Comparison of ENCODE assay signal across 1 cellular context in the genomic region with DNA sequence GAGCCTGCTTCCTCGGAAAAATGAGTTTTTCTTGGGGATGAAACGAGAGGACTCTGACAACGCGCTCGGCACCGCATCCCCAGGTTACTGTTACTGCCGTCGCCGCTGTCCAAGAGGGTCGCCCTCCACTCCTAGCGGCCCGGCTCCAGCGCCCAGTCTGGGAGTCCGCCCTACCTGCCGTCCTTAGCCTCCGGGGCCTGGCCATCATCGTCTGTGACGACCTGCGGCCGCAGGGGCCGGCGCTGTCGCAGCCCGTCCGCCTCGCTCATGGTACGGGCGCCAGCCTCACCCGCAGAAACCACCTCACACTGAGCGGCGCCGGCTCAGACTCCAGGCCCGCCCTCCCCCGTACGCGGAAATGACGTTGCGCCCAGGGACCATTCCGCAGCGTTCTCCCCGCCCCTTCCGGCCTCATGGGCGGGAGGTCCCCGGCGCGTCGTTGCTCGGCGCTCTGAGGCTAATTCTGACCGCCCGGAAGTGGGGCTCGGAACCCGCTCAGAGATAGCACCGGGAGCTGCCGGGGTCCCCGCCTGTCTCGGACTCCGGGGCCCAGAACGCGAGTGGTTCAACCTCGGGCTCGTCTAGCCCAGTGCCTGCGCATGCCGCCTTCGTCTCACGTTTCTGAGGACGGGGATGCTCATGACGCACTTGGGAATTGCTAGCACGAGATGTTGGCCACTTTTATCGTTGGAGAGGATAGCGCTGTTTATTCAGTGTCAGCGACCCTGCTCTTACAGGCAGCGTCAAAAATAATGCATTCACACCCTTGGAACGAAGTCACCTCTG.
A peak's percentile ranks its signal among the peaks of the same experiment; 100 is the strongest.
TF ChIP-seq lines count a peak whose summit lies in the region.

A gene with protein sequence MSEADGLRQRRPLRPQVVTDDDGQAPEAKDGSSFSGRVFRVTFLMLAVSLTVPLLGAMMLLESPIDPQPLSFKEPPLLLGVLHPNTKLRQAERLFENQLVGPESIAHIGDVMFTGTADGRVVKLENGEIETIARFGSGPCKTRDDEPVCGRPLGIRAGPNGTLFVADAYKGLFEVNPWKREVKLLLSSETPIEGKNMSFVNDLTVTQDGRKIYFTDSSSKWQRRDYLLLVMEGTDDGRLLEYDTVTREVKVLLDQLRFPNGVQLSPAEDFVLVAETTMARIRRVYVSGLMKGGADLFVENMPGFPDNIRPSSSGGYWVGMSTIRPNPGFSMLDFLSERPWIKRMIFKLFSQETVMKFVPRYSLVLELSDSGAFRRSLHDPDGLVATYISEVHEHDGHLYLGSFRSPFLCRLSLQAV (minus strand): TSS at position 332 of the 786 bp plus-strand sequence. CDS start 63 bp downstream, at position 269.

TF ChIP-seq in WTC11, 78 proteins besides CTCF, POLR2A, EP300 and RAD21 (continued from another document and continues in another):
- TF ChIP-seq, protein P1, sequence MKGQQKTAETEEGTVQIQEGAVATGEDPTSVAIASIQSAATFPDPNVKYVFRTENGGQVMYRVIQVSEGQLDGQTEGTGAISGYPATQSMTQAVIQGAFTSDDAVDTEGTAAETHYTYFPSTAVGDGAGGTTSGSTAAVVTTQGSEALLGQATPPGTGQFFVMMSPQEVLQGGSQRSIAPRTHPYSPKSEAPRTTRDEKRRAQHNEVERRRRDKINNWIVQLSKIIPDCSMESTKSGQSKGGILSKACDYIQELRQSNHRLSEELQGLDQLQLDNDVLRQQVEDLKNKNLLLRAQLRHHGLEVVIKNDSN (CRISPR knock-in tag; IDR thresholded peaks at IDR 0.05), result peak; percentile 64; the same call in 1 of the 2 replicates
- TF ChIP-seq FOXJ3 (CRISPR knock-in tag; IDR thresholded peaks at IDR 0.05; ENCODE audit: borderline replicate concordance) (no peak), MYBL2 (CRISPR knock-in tag; IDR thresholded peaks at IDR 0.05) (peak; percentile 68; the same call in 1 of the 2 replicates), CREB1 (CRISPR knock-in tag; IDR thresholded peaks at IDR 0.05) (peak; percentile 46; the same call in 1 of the 2 replicates), GRHL2 (CRISPR knock-in tag; IDR thresholded peaks at IDR 0.05; ENCODE audit: insufficient replicate concordance, severe bottlenecking) (no peak), NR3C1 (CRISPR knock-in tag; conservative IDR thresholded peaks at IDR 0.05; ENCODE audit: low read depth) (0 out of 2 replicates have a peak, but pooled peaks have one; percentile 27), ELF4 (CRISPR knock-in tag; IDR thresholded peaks at IDR 0.05; ENCODE audit: low read depth) (no peak), E2F4 (CRISPR knock-in tag; IDR thresholded peaks at IDR 0.05; ENCODE audit: borderline replicate concordance, low read depth) (peak; percentile 36; the same call in 1 of the 2 replicates), ETV6 (CRISPR knock-in tag; IDR thresholded peaks at IDR 0.05) (peak; percentile 88), TEAD1 (CRISPR knock-in tag; IDR thresholded peaks at IDR 0.05) (peak; percentile 46; the same call in 1 of the 2 replicates), ZNF512 (CRISPR knock-in tag; IDR thresholded peaks at IDR 0.05; ENCODE audit: borderline replicate concordance) (0 out of 2 replicates have a peak, but pooled peaks have one; percentile 43), ESRRA (CRISPR knock-in tag; IDR thresholded peaks at IDR 0.05; ENCODE audit: borderline replicate concordance) (peak; percentile 87; the same call in 1 of the 2 replicates), TCF7 (CRISPR knock-in tag; IDR thresholded peaks at IDR 0.05; ENCODE audit: low read depth) (no peak), FOXP1 (CRISPR knock-in tag; IDR thresholded peaks at IDR 0.05; ENCODE audit: borderline replicate concordance) (peak; percentile 93), NFYB (CRISPR knock-in tag; conservative IDR thresholded peaks at IDR 0.05; ENCODE audit: low read depth) (peak; percentile 42; the same call in 1 of the 2 replicates), GABPB1 (CRISPR knock-in tag; IDR thresholded peaks at IDR 0.05) (peak; percentile 95), PREB (CRISPR knock-in tag; IDR thresholded peaks at IDR 0.05; ENCODE audit: borderline replicate concordance) (peak; percentile 96), FOXK1 (CRISPR knock-in tag; IDR thresholded peaks at IDR 0.05) (peak; percentile 86), TEAD4 (CRISPR knock-in tag; IDR thresholded peaks at IDR 0.05) (0 out of 2 replicates have a peak, but pooled peaks have one; percentile 41), CREM (CRISPR knock-in tag; IDR thresholded peaks at IDR 0.05) (peak; percentile 95; the same call in 1 of the 2 replicates), HMGA2 (CRISPR knock-in tag; IDR thresholded peaks at IDR 0.05) (no peak), PRDM15 (CRISPR knock-in tag; IDR thresholded peaks at IDR 0.05) (0 out of 2 replicates have a peak, but pooled peaks have one; percentile 34), SP1 (CRISPR knock-in tag; conservative IDR thresholded peaks at IDR 0.05) (peak; percentile 96), MXD4 (CRISPR knock-in tag; IDR thresholded peaks at IDR 0.05; ENCODE audit: borderline replicate concordance) (no peak), OVOL2 (CRISPR knock-in tag; IDR thresholded peaks at IDR 0.05; ENCODE audit: borderline replicate concordance) (no peak), CBFB (CRISPR knock-in tag; IDR thresholded peaks at IDR 0.05; ENCODE audit: low read depth) (peak; percentile 44; the same call in 1 of the 2 replicates), IRF2 (CRISPR knock-in tag; IDR thresholded peaks at IDR 0.05; ENCODE audit: borderline replicate concordance, low read depth) (0 out of 2 replicates have a peak, but pooled peaks have one; percentile 49), ZBTB21 (CRISPR knock-in tag; IDR thresholded peaks at IDR 0.05; ENCODE audit: borderline replicate concordance) (no peak), ZNF232 (CRISPR knock-in tag; IDR thresholded peaks at IDR 0.05) (0 out of 2 replicates have a peak, but pooled peaks have one; percentile 48), SMAD3 (CRISPR knock-in tag; IDR thresholded peaks at IDR 0.05; ENCODE audit: borderline replicate concordance) (peak; percentile 24; the same call in 1 of the 2 replicates)
- TF ChIP-seq, protein P2, sequence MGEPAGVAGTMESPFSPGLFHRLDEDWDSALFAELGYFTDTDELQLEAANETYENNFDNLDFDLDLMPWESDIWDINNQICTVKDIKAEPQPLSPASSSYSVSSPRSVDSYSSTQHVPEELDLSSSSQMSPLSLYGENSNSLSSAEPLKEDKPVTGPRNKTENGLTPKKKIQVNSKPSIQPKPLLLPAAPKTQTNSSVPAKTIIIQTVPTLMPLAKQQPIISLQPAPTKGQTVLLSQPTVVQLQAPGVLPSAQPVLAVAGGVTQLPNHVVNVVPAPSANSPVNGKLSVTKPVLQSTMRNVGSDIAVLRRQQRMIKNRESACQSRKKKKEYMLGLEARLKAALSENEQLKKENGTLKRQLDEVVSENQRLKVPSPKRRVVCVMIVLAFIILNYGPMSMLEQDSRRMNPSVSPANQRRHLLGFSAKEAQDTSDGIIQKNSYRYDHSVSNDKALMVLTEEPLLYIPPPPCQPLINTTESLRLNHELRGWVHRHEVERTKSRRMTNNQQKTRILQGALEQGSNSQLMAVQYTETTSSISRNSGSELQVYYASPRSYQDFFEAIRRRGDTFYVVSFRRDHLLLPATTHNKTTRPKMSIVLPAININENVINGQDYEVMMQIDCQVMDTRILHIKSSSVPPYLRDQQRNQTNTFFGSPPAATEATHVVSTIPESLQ (CRISPR knock-in tag; IDR thresholded peaks at IDR 0.05), result no peak
- TF ChIP-seq, protein P3, sequence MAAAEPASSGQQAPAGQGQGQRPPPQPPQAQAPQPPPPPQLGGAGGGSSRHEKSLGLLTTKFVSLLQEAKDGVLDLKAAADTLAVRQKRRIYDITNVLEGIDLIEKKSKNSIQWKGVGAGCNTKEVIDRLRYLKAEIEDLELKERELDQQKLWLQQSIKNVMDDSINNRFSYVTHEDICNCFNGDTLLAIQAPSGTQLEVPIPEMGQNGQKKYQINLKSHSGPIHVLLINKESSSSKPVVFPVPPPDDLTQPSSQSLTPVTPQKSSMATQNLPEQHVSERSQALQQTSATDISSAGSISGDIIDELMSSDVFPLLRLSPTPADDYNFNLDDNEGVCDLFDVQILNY (CRISPR knock-in tag; IDR thresholded peaks at IDR 0.05), result 0 out of 2 replicates have a peak, but pooled peaks have one; percentile 62
- TF ChIP-seq, protein P4, sequence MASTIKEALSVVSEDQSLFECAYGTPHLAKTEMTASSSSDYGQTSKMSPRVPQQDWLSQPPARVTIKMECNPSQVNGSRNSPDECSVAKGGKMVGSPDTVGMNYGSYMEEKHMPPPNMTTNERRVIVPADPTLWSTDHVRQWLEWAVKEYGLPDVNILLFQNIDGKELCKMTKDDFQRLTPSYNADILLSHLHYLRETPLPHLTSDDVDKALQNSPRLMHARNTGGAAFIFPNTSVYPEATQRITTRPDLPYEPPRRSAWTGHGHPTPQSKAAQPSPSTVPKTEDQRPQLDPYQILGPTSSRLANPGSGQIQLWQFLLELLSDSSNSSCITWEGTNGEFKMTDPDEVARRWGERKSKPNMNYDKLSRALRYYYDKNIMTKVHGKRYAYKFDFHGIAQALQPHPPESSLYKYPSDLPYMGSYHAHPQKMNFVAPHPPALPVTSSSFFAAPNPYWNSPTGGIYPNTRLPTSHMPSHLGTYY (CRISPR knock-in tag; IDR thresholded peaks at IDR 0.05), result no peak
- TF ChIP-seq, protein P5, sequence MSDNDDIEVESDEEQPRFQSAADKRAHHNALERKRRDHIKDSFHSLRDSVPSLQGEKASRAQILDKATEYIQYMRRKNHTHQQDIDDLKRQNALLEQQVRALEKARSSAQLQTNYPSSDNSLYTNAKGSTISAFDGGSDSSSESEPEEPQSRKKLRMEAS (CRISPR knock-in tag; IDR thresholded peaks at IDR 0.05), result peak; percentile 93
- TF ChIP-seq, protein P6, sequence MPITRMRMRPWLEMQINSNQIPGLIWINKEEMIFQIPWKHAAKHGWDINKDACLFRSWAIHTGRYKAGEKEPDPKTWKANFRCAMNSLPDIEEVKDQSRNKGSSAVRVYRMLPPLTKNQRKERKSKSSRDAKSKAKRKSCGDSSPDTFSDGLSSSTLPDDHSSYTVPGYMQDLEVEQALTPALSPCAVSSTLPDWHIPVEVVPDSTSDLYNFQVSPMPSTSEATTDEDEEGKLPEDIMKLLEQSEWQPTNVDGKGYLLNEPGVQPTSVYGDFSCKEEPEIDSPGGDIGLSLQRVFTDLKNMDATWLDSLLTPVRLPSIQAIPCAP (CRISPR knock-in tag; IDR thresholded peaks at IDR 0.05), result peak; percentile 48; the same call in 1 of the 2 replicates
